14 cellular contexts compared by ENCODE assay signal in the genomic region with DNA sequence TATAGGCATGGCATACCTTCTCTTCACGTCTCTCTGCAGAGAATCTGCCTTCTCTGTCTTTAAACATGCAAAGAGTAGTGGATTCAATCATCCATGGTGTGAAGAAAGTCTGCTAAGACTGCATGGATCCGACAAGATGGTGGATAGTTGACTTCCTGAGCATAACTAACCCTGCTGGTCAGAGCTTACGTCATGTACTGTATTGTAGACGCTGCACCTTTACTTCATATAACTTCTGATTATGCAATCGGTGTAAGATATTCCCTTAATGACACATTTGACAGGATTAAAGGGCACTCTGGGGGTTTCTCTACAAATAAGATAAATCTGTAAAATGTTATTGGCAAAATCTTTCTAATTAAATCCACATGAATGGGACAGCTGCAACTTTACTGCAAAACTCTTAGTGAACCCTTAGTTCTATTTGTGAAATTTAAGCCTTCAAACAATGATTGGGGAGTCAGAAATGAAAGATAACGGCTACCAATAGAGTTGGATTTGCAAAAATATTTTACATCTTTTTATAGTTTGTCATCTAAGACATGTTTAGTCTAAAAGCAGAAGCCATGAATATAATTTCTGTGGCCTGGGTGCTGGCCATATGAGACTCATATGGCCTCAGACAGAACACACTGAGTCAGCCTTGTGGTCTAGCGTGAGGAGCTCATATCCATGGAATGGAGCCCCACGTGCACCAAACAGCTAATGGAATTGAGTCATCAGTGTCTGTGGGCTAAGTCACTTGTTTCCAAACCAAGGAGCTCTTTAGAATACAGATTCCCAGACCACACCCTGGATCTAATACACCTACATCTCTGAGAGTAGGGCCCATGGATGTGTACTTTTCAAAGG.
DNase-seq lines count a peak whose midpoint lies in the region; ATAC-seq, FAIRE-seq and TF ChIP-seq lines count a peak whose summit lies in the region.
"Had no signal": no experiment of that assay in that cellular context is flagged by ENCODE, and none has a peak within 500 bp of the region (broad histone marks: within the 10 kb centered on the region; RNA-seq: fewer than 3 reads in every experiment).

No MANE protein-coding gene starts in this region.

- no peak for TF ChIP-seq EP300 in sigmoid colon (IDR thresholded peaks at IDR 0.05)

- FAIRE-seq in D721Med (lab: Jason Lieb, UNC) = no peak
- FAIRE-seq: A549 had no signal

- H3K9me3 ChIP-seq in sigmoid colon = no peaks in the 10 kb centered on the region
- H3K9me3 ChIP-seq: A549, colonic mucosa, HAP-1 had no signal

- in situ Hi-C loops in SK-MEL-5 (cut with HindIII; ENCODE audit: low pct_unique_long_range_greater_than_20kb, low sequenced_read_pairs) = no loop called here

- DNase-seq in activated CD8-positive, alpha-beta T cell treated with anti-CD3 and anti-CD28 coated beads for 36 hours = peak; percentile 7
- no peak for DNase-seq in activated CD8-positive, alpha-beta T cell treated with anti-CD3 and anti-CD28 coated beads, Interleukin-2, amount 10 ng/mL, durations not matched to agents 7 days and 5 days
- DNase-seq in SK-MEL-5 (ENCODE audit: low read depth, low spot score) (peak; percentile 43), fibroblast of the aortic adventitia (ENCODE audit: low read depth) (peak; percentile 100), activated gamma-delta T cell (lab: John Stamatoyannopoulos, UW) (no peak), D721Med (ENCODE audit: insufficient read length, low spot score) (no peak), sigmoid colon (no peak)
- DNase-seq: colonic mucosa, left ventricle myocardium superior, substantia nigra had no signal

- H3K36me3 ChIP-seq in sigmoid colon = no peaks in the 10 kb centered on the region
- H3K36me3 ChIP-seq: colonic mucosa, HAP-1 had no signal

- no peak for TF ChIP-seq POLR2A in sigmoid colon (IDR thresholded peaks at IDR 0.05)

- peaks cover 4% of the 10 kb centered on the region for H3K27me3 Mint-ChIP-seq in activated CD8-positive, alpha-beta T cell treated with anti-CD3 and anti-CD28 coated beads for 36 hours
- H3K27me3 Mint-ChIP-seq in activated CD8-positive, alpha-beta T cell treated with anti-CD3 and anti-CD28 coated beads, Interleukin-2, amount 10 ng/mL, durations not matched to agents 7 days and 5 days (ENCODE audit: low read depth) = no peaks in the 10 kb centered on the region
- peaks cover 4% of the 10 kb centered on the region for H3K27me3 Mint-ChIP-seq in stimulated activated naive CD8-positive, alpha-beta T cell treated with anti-CD3 and anti-CD28 coated beads, Interleukin-15, Interleukin-2, amounts not matched to agents 100 ng/mL and 50 ng/mL, for 24 hours

- H3K27ac ChIP-seq in sigmoid colon = no peak overlapping the region
- H3K27ac ChIP-seq: A549, colonic mucosa had no signal

- CTCF ChIA-PET in activated CD8-positive, alpha-beta T cell treated with anti-CD3 and anti-CD28 coated beads for 36 hours (lab: Charles Lee) = interaction anchor here (1.3 kb wide), 1 partner anchor 11 kb away, joined by 3 read pairs; no protein-coding TSS in a partner anchor
- CTCF ChIA-PET in activated CD8-positive, alpha-beta T cell treated with anti-CD3 and anti-CD28 coated beads, Interleukin-2, amount 10 ng/mL, durations not matched to agents 7 days and 5 days (lab: Charles Lee) = no interaction called here

- no peak overlapping the region for H3K4me3 Mint-ChIP-seq in activated CD8-positive, alpha-beta T cell treated with anti-CD3 and anti-CD28 coated beads for 36 hours
- no peak overlapping the region for H3K4me3 Mint-ChIP-seq in activated CD8-positive, alpha-beta T cell treated with anti-CD3 and anti-CD28 coated beads, Interleukin-2, amount 10 ng/mL, durations not matched to agents 7 days and 5 days
- H3K4me3 Mint-ChIP-seq in stimulated activated naive CD8-positive, alpha-beta T cell treated with anti-CD3 and anti-CD28 coated beads, Interleukin-15, Interleukin-2, amounts not matched to agents 100 ng/mL and 50 ng/mL, for 24 hours = no peak overlapping the region
- H3K4me3 Mint-ChIP-seq: IgD-negative memory B cell had no signal

- no peak overlapping the region for H3K27ac Mint-ChIP-seq in activated CD8-positive, alpha-beta T cell treated with anti-CD3 and anti-CD28 coated beads for 36 hours
- H3K27ac Mint-ChIP-seq in activated CD8-positive, alpha-beta T cell treated with anti-CD3 and anti-CD28 coated beads, Interleukin-2, amount 10 ng/mL, durations not matched to agents 7 days and 5 days = no peak overlapping the region
- H3K27ac Mint-ChIP-seq in stimulated activated naive CD8-positive, alpha-beta T cell treated with anti-CD3 and anti-CD28 coated beads, Interleukin-15, Interleukin-2, amounts not matched to agents 100 ng/mL and 50 ng/mL, for 24 hours = peak overlapping the region; percentile 23

- WGBS in sigmoid colon, 2 donors = 80 to 83% methylated on average over 8 of the region's 8 CpGs

- no peaks in the 10 kb centered on the region for H3K36me3 Mint-ChIP-seq in activated CD8-positive, alpha-beta T cell treated with anti-CD3 and anti-CD28 coated beads for 36 hours (ENCODE audit: low read depth)
- no peaks in the 10 kb centered on the region for H3K36me3 Mint-ChIP-seq in activated CD8-positive, alpha-beta T cell treated with anti-CD3 and anti-CD28 coated beads, Interleukin-2, amount 10 ng/mL, durations not matched to agents 7 days and 5 days (ENCODE audit: low read depth)
- no peaks in the 10 kb centered on the region for H3K36me3 Mint-ChIP-seq in stimulated activated naive CD8-positive, alpha-beta T cell treated with anti-CD3 and anti-CD28 coated beads, Interleukin-15, Interleukin-2, amounts not matched to agents 100 ng/mL and 50 ng/mL, for 24 hours (ENCODE audit: low read depth)

- intact Hi-C loops in activated CD8-positive, alpha-beta T cell treated with anti-CD3 and anti-CD28 coated beads for 36 hours (cut with micrococcal nuclease) = no loop called here
- intact Hi-C loops in sigmoid colon (cut with DNase I) = no loop called here

- H3K4me1 Mint-ChIP-seq in activated CD8-positive, alpha-beta T cell treated with anti-CD3 and anti-CD28 coated beads for 36 hours (ENCODE audit: low read depth) = peaks cover 3% of the 10 kb centered on the region
- no peaks in the 10 kb centered on the region for H3K4me1 Mint-ChIP-seq in activated CD8-positive, alpha-beta T cell treated with anti-CD3 and anti-CD28 coated beads, Interleukin-2, amount 10 ng/mL, durations not matched to agents 7 days and 5 days (ENCODE audit: low read depth)
- H3K4me1 Mint-ChIP-seq in stimulated activated naive CD8-positive, alpha-beta T cell treated with anti-CD3 and anti-CD28 coated beads, Interleukin-15, Interleukin-2, amounts not matched to agents 100 ng/mL and 50 ng/mL, for 24 hours (ENCODE audit: low read depth) = peaks cover 4% of the 10 kb centered on the region
- H3K4me1 Mint-ChIP-seq: IgD-negative memory B cell had no signal

- H3K4me1 ChIP-seq in sigmoid colon = no peaks in the 10 kb centered on the region
- H3K4me1 ChIP-seq: A549, colonic mucosa, HAP-1 had no signal

- no peaks in the 10 kb centered on the region for H3K27me3 ChIP-seq in sigmoid colon
- H3K27me3 ChIP-seq: colonic mucosa had no signal

- H3K9me3 Mint-ChIP-seq in activated CD8-positive, alpha-beta T cell treated with anti-CD3 and anti-CD28 coated beads for 36 hours = no peaks in the 10 kb centered on the region
- H3K9me3 Mint-ChIP-seq in activated CD8-positive, alpha-beta T cell treated with anti-CD3 and anti-CD28 coated beads, Interleukin-2, amount 10 ng/mL, durations not matched to agents 7 days and 5 days (ENCODE audit: insufficient read depth) = no peaks in the 10 kb centered on the region
- H3K9me3 Mint-ChIP-seq in stimulated activated naive CD8-positive, alpha-beta T cell treated with anti-CD3 and anti-CD28 coated beads, Interleukin-15, Interleukin-2, amounts not matched to agents 100 ng/mL and 50 ng/mL, for 24 hours = no peaks in the 10 kb centered on the region

- no peak for ATAC-seq in activated CD8-positive, alpha-beta T cell treated with anti-CD3 and anti-CD28 coated beads for 36 hours
- no peak for ATAC-seq in activated CD8-positive, alpha-beta T cell treated with anti-CD3 and anti-CD28 coated beads, Interleukin-2, amount 10 ng/mL, durations not matched to agents 7 days and 5 days
- ATAC-seq: A549, left ventricle myocardium superior had no signal

- H3K4me3 ChIP-seq in fibroblast of the aortic adventitia (ENCODE audit: low read depth, low read length) = no peak overlapping the region
- no peak overlapping the region for H3K4me3 ChIP-seq in sigmoid colon
- H3K4me3 ChIP-seq: A549, colonic mucosa, HAP-1 had no signal

- no peak for TF ChIP-seq CTCF in activated CD8-positive, alpha-beta T cell treated with anti-CD3 and anti-CD28 coated beads for 36 hours (IDR thresholded peaks at IDR 0.05)
- TF ChIP-seq CTCF in fibroblast of the aortic adventitia (IDR thresholded peaks at IDR 0.05; ENCODE audit: insufficient read depth, low read length) (no peak), D721Med (IDR thresholded peaks at IDR 0.05; ENCODE audit: insufficient read depth, missing control alignments) (no peak), sigmoid colon (IDR thresholded peaks at IDR 0.05) (no peak)

- POLR2A ChIA-PET in activated CD8-positive, alpha-beta T cell treated with anti-CD3 and anti-CD28 coated beads for 36 hours (lab: Charles Lee) = interaction anchor here (0.6 kb wide), 1 partner anchor 28 kb away, joined by 3 read pairs; no protein-coding TSS in a partner anchor
- POLR2A ChIA-PET in activated CD8-positive, alpha-beta T cell treated with anti-CD3 and anti-CD28 coated beads, Interleukin-2, amount 10 ng/mL, durations not matched to agents 7 days and 5 days (lab: Charles Lee) = no interaction called here

Comparison
In these comparisons a context has a peak if more than half of its experiments do, and no peak if none do; other contexts are left out.
1. DNase-seq: peak in activated CD8-positive, alpha-beta T cell treated with anti-CD3 and anti-CD28 coated beads for 36 hours (single experiment), SK-MEL-5 (single experiment) and fibroblast of the aortic adventitia (single experiment); none in activated CD8-positive, alpha-beta T cell treated with anti-CD3 and anti-CD28 coated beads, Interleukin-2, amount 10 ng/mL, durations not matched to agents 7 days and 5 days (single experiment), activated gamma-delta T cell (single experiment), D721Med (single experiment) and sigmoid colon (single experiment).